ENCODE assay signal across 1 cellular context in the genomic region with DNA sequence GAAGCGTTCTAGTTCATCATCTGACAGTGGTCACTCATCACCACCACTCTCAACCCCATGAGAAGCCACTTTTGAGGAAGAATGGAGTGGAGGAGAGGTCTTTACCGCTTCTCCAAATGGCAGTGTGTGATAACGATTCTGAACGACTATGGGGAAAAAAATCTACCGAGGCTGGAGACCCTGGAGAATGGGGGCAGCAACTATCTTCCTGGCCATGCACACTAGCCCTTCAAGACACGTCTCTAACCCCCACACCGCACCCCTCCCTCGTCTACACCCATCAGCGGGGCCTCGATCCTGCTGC.
A peak's percentile ranks its signal among the peaks of the same experiment; 100 is the strongest.
TF ChIP-seq lines count a peak whose summit lies in the region.

No MANE protein-coding gene starts in this region.

TF ChIP-seq in K562, 482 proteins besides CTCF, POLR2A, EP300 and RAD21 (continued from another document):
- TF ChIP-seq, protein P1, sequence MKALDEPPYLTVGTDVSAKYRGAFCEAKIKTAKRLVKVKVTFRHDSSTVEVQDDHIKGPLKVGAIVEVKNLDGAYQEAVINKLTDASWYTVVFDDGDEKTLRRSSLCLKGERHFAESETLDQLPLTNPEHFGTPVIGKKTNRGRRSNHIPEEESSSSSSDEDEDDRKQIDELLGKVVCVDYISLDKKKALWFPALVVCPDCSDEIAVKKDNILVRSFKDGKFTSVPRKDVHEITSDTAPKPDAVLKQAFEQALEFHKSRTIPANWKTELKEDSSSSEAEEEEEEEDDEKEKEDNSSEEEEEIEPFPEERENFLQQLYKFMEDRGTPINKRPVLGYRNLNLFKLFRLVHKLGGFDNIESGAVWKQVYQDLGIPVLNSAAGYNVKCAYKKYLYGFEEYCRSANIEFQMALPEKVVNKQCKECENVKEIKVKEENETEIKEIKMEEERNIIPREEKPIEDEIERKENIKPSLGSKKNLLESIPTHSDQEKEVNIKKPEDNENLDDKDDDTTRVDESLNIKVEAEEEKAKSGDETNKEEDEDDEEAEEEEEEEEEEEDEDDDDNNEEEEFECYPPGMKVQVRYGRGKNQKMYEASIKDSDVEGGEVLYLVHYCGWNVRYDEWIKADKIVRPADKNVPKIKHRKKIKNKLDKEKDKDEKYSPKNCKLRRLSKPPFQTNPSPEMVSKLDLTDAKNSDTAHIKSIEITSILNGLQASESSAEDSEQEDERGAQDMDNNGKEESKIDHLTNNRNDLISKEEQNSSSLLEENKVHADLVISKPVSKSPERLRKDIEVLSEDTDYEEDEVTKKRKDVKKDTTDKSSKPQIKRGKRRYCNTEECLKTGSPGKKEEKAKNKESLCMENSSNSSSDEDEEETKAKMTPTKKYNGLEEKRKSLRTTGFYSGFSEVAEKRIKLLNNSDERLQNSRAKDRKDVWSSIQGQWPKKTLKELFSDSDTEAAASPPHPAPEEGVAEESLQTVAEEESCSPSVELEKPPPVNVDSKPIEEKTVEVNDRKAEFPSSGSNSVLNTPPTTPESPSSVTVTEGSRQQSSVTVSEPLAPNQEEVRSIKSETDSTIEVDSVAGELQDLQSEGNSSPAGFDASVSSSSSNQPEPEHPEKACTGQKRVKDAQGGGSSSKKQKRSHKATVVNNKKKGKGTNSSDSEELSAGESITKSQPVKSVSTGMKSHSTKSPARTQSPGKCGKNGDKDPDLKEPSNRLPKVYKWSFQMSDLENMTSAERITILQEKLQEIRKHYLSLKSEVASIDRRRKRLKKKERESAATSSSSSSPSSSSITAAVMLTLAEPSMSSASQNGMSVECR (CRISPR knock-in tag; IDR thresholded peaks at IDR 0.05), result no peak
- TF ChIP-seq, protein P2, sequence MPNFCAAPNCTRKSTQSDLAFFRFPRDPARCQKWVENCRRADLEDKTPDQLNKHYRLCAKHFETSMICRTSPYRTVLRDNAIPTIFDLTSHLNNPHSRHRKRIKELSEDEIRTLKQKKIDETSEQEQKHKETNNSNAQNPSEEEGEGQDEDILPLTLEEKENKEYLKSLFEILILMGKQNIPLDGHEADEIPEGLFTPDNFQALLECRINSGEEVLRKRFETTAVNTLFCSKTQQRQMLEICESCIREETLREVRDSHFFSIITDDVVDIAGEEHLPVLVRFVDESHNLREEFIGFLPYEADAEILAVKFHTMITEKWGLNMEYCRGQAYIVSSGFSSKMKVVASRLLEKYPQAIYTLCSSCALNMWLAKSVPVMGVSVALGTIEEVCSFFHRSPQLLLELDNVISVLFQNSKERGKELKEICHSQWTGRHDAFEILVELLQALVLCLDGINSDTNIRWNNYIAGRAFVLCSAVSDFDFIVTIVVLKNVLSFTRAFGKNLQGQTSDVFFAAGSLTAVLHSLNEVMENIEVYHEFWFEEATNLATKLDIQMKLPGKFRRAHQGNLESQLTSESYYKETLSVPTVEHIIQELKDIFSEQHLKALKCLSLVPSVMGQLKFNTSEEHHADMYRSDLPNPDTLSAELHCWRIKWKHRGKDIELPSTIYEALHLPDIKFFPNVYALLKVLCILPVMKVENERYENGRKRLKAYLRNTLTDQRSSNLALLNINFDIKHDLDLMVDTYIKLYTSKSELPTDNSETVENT (CRISPR knock-in tag; IDR thresholded peaks at IDR 0.05), result no peak
- TF ChIP-seq NCOR1 (IDR thresholded peaks at IDR 0.05) (no peak), ARID1B (IDR thresholded peaks at IDR 0.05) (0 out of 2 replicates have a peak, but pooled peaks have one; percentile 15), FOXK2 (conservative IDR thresholded peaks at IDR 0.05 in 1 of 2, IDR thresholded peaks at IDR 0.05 in 1 of 2; ENCODE audit: low read depth in 2 of 2) (no peak), TCF3 (CRISPR knock-in tag; IDR thresholded peaks at IDR 0.05) (peak; percentile 10; the same call in 1 of the 2 replicates), ZNF263 (CRISPR knock-in tag; IDR thresholded peaks at IDR 0.05; ENCODE audit: borderline replicate concordance) (no peak), TGIF2 (CRISPR knock-in tag; IDR thresholded peaks at IDR 0.05) (no peak), EZH2 (IDR thresholded peaks at IDR 0.05; ENCODE audit: borderline replicate concordance, low read depth, low read length) (no peak), FOXA1 (IDR thresholded peaks at IDR 0.05; ENCODE audit: borderline replicate concordance) (no peak), BACH1 (tag; IDR thresholded peaks at IDR 0.05) (no peak), ZBTB7A (IDR thresholded peaks at IDR 0.05; ENCODE audit: borderline replicate concordance, control insufficient read depth, low read depth, low read length) (peak; percentile 76; the same call in 1 of the 2 replicates), ZNF75A (CRISPR knock-in tag; IDR thresholded peaks at IDR 0.05) (no peak), BDP1 (IDR thresholded peaks at IDR 0.05; ENCODE audit: insufficient read depth, insufficient read length) (no peak), RFX1 (IDR thresholded peaks at IDR 0.05) (no peak), GABPB1 (CRISPR knock-in tag; IDR thresholded peaks at IDR 0.05) (no peak), MTF1 (CRISPR knock-in tag; IDR thresholded peaks at IDR 0.05; ENCODE audit: borderline replicate concordance) (no peak), ZNF507 (tag; conservative IDR thresholded peaks at IDR 0.05) (no peak), PML (IDR thresholded peaks at IDR 0.05; ENCODE audit: low read length) (no peak; the same call in 1 of the 2 replicates)
- TF ChIP-seq, protein P3, sequence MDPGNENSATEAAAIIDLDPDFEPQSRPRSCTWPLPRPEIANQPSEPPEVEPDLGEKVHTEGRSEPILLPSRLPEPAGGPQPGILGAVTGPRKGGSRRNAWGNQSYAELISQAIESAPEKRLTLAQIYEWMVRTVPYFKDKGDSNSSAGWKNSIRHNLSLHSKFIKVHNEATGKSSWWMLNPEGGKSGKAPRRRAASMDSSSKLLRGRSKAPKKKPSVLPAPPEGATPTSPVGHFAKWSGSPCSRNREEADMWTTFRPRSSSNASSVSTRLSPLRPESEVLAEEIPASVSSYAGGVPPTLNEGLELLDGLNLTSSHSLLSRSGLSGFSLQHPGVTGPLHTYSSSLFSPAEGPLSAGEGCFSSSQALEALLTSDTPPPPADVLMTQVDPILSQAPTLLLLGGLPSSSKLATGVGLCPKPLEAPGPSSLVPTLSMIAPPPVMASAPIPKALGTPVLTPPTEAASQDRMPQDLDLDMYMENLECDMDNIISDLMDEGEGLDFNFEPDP (CRISPR knock-in tag; IDR thresholded peaks at IDR 0.05), result no peak
TF ChIP-seq in K562: peak in this region for 12.
